In the genomic region with DNA sequence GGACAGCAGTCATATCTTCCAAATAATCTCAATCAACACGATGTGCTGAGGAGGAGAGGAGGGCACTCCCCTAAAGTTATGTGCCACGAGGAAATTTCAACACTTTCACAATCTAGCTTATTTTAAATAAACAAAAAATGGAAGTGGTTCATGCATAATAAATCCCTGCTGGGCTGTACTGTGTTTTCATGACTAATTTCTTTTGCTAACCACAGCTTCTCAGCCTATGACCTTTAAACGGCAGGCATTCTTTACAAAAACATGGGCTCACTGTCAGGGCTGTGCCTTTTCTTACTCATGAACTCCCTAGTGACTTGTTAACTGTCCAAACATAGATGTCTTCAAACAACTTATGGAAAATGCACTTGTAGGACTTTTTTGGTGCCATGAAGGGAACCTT, we compare ENCODE assay signal across 1 cellular context.
TF ChIP-seq lines count a peak whose summit lies in the region.

No MANE protein-coding gene starts in this region.

TF ChIP-seq in HEK293, 187 proteins besides CTCF, POLR2A, EP300 and RAD21 (continued from another document and continues in another):
- no peak for TF ChIP-seq ZNF776 (tag by site-specific recombination; IDR thresholded peaks at IDR 0.05; ENCODE audit: borderline replicate concordance)
- TF ChIP-seq ZNF555 (tag by site-specific recombination; conservative IDR thresholded peaks at IDR 0.05): no peak
- TF ChIP-seq ZNF791 (tag by site-specific recombination; IDR thresholded peaks at IDR 0.05): no peak
- TF ChIP-seq, protein P1, sequence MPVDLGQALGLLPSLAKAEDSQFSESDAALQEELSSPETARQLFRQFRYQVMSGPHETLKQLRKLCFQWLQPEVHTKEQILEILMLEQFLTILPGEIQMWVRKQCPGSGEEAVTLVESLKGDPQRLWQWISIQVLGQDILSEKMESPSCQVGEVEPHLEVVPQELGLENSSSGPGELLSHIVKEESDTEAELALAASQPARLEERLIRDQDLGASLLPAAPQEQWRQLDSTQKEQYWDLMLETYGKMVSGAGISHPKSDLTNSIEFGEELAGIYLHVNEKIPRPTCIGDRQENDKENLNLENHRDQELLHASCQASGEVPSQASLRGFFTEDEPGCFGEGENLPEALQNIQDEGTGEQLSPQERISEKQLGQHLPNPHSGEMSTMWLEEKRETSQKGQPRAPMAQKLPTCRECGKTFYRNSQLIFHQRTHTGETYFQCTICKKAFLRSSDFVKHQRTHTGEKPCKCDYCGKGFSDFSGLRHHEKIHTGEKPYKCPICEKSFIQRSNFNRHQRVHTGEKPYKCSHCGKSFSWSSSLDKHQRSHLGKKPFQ (tag by site-specific recombination; IDR thresholded peaks at IDR 0.05): peak; percentile 25; the same call in 1 of the 2 replicates
- TF ChIP-seq ZNF114 (tag by site-specific recombination; IDR thresholded peaks at IDR 0.05): no peak
- TF ChIP-seq ZNF677 (tag by site-specific recombination; IDR thresholded peaks at IDR 0.05): no peak
- TF ChIP-seq ZNF354C (tag by site-specific recombination; IDR thresholded peaks at IDR 0.05; ENCODE audit: borderline replicate concordance, low read depth): no peak
- no peak for TF ChIP-seq REPIN1 (tag by site-specific recombination; IDR thresholded peaks at IDR 0.05; ENCODE audit: low read depth)
- no peak for TF ChIP-seq ZNF404 (tag by site-specific recombination; IDR thresholded peaks at IDR 0.05)
- peak; percentile 91 for TF ChIP-seq OSR2 (tag by site-specific recombination; IDR thresholded peaks at IDR 0.05)
- TF ChIP-seq, protein P2, sequence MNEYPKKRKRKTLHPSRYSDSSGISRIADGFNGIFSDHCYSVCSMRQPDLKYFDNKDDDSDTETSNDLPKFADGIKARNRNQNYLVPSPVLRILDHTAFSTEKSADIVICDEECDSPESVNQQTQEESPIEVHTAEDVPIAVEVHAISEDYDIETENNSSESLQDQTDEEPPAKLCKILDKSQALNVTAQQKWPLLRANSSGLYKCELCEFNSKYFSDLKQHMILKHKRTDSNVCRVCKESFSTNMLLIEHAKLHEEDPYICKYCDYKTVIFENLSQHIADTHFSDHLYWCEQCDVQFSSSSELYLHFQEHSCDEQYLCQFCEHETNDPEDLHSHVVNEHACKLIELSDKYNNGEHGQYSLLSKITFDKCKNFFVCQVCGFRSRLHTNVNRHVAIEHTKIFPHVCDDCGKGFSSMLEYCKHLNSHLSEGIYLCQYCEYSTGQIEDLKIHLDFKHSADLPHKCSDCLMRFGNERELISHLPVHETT (tag by site-specific recombination; IDR thresholded peaks at IDR 0.05): peak; percentile 64; the same call in 1 of the 2 replicates
- TF ChIP-seq, protein P3, sequence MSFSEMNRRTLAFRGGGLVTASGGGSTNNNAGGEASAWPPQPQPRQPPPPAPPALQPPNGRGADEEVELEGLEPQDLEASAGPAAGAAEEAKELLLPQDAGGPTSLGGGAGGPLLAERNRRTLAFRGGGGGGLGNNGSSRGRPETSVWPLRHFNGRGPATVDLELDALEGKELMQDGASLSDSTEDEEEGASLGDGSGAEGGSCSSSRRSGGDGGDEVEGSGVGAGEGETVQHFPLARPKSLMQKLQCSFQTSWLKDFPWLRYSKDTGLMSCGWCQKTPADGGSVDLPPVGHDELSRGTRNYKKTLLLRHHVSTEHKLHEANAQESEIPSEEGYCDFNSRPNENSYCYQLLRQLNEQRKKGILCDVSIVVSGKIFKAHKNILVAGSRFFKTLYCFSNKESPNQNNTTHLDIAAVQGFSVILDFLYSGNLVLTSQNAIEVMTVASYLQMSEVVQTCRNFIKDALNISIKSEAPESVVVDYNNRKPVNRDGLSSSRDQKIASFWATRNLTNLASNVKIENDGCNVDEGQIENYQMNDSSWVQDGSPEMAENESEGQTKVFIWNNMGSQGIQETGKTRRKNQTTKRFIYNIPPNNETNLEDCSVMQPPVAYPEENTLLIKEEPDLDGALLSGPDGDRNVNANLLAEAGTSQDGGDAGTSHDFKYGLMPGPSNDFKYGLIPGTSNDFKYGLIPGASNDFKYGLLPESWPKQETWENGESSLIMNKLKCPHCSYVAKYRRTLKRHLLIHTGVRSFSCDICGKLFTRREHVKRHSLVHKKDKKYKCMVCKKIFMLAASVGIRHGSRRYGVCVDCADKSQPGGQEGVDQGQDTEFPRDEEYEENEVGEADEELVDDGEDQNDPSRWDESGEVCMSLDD (tag by site-specific recombination; IDR thresholded peaks at IDR 0.05): no peak
- TF ChIP-seq ZNF324 (tag by site-specific recombination; IDR thresholded peaks at IDR 0.05): no peak
- TF ChIP-seq KLF8 (tag by site-specific recombination; IDR thresholded peaks at IDR 0.05): peak; percentile 65
- TF ChIP-seq GLIS2 (tag by site-specific recombination; IDR thresholded peaks at IDR 0.05): no peak
- TF ChIP-seq ZFP69B (tag by site-specific recombination; IDR thresholded peaks at IDR 0.05): no peak; the same call in 1 of the 2 replicates
- no peak for TF ChIP-seq ZNF311 (tag by site-specific recombination; IDR thresholded peaks at IDR 0.05; ENCODE audit: borderline replicate concordance)
- no peak for TF ChIP-seq ZNF211 (tag by site-specific recombination; IDR thresholded peaks at IDR 0.05; ENCODE audit: low read depth)
- TF ChIP-seq ZFHX2 (tag by site-specific recombination; conservative IDR thresholded peaks at IDR 0.05): no peak
- TF ChIP-seq, protein P4, sequence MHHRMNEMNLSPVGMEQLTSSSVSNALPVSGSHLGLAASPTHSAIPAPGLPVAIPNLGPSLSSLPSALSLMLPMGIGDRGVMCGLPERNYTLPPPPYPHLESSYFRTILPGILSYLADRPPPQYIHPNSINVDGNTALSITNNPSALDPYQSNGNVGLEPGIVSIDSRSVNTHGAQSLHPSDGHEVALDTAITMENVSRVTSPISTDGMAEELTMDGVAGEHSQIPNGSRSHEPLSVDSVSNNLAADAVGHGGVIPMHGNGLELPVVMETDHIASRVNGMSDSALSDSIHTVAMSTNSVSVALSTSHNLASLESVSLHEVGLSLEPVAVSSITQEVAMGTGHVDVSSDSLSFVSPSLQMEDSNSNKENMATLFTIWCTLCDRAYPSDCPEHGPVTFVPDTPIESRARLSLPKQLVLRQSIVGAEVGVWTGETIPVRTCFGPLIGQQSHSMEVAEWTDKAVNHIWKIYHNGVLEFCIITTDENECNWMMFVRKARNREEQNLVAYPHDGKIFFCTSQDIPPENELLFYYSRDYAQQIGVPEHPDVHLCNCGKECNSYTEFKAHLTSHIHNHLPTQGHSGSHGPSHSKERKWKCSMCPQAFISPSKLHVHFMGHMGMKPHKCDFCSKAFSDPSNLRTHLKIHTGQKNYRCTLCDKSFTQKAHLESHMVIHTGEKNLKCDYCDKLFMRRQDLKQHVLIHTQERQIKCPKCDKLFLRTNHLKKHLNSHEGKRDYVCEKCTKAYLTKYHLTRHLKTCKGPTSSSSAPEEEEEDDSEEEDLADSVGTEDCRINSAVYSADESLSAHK (tag by site-specific recombination; IDR thresholded peaks at IDR 0.05): peak; percentile 78
- TF ChIP-seq, protein P5, sequence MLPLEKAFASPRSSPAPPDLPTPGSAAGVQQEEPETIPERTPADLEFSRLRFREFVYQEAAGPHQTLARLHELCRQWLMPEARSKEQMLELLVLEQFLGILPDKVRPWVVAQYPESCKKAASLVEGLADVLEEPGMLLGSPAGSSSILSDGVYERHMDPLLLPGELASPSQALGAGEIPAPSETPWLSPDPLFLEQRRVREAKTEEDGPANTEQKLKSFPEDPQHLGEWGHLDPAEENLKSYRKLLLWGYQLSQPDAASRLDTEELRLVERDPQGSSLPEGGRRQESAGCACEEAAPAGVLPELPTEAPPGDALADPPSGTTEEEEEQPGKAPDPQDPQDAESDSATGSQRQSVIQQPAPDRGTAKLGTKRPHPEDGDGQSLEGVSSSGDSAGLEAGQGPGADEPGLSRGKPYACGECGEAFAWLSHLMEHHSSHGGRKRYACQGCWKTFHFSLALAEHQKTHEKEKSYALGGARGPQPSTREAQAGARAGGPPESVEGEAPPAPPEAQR (tag by site-specific recombination; IDR thresholded peaks at IDR 0.05): no peak
- TF ChIP-seq, protein P6, sequence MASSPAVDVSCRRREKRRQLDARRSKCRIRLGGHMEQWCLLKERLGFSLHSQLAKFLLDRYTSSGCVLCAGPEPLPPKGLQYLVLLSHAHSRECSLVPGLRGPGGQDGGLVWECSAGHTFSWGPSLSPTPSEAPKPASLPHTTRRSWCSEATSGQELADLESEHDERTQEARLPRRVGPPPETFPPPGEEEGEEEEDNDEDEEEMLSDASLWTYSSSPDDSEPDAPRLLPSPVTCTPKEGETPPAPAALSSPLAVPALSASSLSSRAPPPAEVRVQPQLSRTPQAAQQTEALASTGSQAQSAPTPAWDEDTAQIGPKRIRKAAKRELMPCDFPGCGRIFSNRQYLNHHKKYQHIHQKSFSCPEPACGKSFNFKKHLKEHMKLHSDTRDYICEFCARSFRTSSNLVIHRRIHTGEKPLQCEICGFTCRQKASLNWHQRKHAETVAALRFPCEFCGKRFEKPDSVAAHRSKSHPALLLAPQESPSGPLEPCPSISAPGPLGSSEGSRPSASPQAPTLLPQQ (tag by site-specific recombination; IDR thresholded peaks at IDR 0.05): no peak
- TF ChIP-seq ZNF2 (tag by site-specific recombination; IDR thresholded peaks at IDR 0.05): no peak
- TF ChIP-seq ZBTB48 (tag by site-specific recombination; IDR thresholded peaks at IDR 0.05): no peak
- TF ChIP-seq ZNF747 (tag by site-specific recombination; IDR thresholded peaks at IDR 0.05): no peak
- TF ChIP-seq, protein P7, sequence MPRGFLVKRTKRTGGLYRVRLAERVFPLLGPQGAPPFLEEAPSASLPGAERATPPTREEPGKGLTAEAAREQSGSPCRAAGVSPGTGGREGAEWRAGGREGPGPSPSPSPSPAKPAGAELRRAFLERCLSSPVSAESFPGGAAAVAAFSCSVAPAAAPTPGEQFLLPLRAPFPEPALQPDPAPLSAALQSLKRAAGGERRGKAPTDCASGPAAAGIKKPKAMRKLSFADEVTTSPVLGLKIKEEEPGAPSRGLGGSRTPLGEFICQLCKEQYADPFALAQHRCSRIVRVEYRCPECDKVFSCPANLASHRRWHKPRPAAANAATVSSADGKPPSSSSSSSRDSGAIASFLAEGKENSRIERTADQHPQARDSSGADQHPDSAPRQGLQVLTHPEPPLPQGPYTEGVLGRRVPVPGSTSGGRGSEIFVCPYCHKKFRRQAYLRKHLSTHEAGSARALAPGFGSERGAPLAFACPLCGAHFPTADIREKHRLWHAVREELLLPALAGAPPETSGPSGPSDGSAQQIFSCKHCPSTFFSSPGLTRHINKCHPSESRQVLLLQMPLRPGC (tag by site-specific recombination; IDR thresholded peaks at IDR 0.05): peak; percentile 93
- TF ChIP-seq HOXD13 (CRISPR knock-in tag; IDR thresholded peaks at IDR 0.05; ENCODE audit: borderline replicate concordance): peak; percentile 31; the same call in 1 of the 2 replicates
- TF ChIP-seq, protein P8, sequence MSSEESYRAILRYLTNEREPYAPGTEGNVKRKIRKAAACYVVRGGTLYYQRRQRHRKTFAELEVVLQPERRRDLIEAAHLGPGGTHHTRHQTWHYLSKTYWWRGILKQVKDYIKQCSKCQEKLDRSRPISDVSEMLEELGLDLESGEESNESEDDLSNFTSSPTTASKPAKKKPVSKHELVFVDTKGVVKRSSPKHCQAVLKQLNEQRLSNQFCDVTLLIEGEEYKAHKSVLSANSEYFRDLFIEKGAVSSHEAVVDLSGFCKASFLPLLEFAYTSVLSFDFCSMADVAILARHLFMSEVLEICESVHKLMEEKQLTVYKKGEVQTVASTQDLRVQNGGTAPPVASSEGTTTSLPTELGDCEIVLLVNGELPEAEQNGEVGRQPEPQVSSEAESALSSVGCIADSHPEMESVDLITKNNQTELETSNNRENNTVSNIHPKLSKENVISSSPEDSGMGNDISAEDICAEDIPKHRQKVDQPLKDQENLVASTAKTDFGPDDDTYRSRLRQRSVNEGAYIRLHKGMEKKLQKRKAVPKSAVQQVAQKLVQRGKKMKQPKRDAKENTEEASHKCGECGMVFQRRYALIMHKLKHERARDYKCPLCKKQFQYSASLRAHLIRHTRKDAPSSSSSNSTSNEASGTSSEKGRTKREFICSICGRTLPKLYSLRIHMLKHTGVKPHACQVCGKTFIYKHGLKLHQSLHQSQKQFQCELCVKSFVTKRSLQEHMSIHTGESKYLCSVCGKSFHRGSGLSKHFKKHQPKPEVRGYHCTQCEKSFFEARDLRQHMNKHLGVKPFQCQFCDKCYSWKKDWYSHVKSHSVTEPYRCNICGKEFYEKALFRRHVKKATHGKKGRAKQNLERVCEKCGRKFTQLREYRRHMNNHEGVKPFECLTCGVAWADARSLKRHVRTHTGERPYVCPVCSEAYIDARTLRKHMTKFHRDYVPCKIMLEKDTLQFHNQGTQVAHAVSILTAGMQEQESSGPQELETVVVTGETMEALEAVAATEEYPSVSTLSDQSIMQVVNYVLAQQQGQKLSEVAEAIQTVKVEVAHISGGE (tag by site-specific recombination; conservative IDR thresholded peaks at IDR 0.05; ENCODE audit: low read depth): no peak
- TF ChIP-seq ZNF37A (tag by site-specific recombination; IDR thresholded peaks at IDR 0.05): no peak
- TF ChIP-seq ZNF544 (tag by site-specific recombination; IDR thresholded peaks at IDR 0.05): no peak
- TF ChIP-seq ZNF19 (tag by site-specific recombination; IDR thresholded peaks at IDR 0.05; ENCODE audit: low read depth): no peak
- TF ChIP-seq ZNF670 (tag by site-specific recombination; IDR thresholded peaks at IDR 0.05; ENCODE audit: low read depth): no peak
- TF ChIP-seq YY1 (tag by site-specific recombination; IDR thresholded peaks at IDR 0.05): peak; percentile 12; the same call in 1 of the 2 replicates
- TF ChIP-seq ZNF146 (tag by site-specific recombination; IDR thresholded peaks at IDR 0.05): 0 out of 2 replicates have a peak, but pooled peaks have one; percentile 26
- TF ChIP-seq, protein P9, sequence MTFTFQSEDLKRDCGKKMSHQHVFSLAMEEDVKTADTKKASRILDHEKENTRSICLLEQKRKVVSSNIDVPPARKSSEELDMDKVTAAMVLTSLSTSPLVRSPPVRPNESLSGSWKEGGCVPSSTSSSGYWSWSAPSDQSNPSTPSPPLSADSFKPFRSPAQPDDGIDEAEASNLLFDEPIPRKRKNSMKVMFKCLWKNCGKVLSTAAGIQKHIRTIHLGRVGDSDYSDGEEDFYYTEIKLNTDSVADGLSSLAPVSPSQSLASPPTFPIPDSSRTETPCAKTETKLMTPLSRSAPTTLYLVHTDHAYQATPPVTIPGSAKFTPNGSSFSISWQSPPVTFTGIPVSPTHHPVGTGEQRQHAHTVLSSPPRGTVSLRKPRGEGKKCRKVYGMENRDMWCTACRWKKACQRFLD (tag by site-specific recombination; IDR thresholded peaks at IDR 0.05): no peak
- TF ChIP-seq, protein P10, sequence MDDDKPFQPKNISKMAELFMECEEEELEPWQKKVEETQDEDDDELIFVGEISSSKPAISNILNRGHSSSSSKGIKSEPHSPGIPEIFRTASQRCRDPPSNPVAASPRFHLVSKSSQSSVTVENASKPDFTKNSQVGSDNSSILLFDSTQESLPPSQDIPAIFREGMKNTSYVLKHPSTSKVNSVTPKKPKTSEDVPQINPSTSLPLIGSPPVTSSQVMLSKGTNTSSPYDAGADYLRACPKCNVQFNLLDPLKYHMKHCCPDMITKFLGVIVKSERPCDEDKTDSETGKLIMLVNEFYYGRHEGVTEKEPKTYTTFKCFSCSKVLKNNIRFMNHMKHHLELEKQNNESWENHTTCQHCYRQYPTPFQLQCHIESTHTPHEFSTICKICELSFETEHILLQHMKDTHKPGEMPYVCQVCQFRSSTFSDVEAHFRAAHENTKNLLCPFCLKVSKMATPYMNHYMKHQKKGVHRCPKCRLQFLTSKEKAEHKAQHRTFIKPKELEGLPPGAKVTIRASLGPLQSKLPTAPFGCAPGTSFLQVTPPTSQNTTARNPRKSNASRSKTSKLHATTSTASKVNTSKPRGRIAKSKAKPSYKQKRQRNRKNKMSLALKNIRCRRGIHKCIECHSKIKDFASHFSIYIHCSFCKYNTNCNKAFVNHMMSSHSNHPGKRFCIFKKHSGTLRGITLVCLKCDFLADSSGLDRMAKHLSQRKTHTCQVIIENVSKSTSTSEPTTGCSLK (tag by site-specific recombination; IDR thresholded peaks at IDR 0.05): no peak
- no peak for TF ChIP-seq ZBTB1 (tag by site-specific recombination; IDR thresholded peaks at IDR 0.05)
- no peak for TF ChIP-seq ZNF121 (tag by site-specific recombination; IDR thresholded peaks at IDR 0.05)
- TF ChIP-seq ZNF514 (tag by site-specific recombination; IDR thresholded peaks at IDR 0.05): no peak
